24 cellular contexts compared by ENCODE assay signal in the genomic region with DNA sequence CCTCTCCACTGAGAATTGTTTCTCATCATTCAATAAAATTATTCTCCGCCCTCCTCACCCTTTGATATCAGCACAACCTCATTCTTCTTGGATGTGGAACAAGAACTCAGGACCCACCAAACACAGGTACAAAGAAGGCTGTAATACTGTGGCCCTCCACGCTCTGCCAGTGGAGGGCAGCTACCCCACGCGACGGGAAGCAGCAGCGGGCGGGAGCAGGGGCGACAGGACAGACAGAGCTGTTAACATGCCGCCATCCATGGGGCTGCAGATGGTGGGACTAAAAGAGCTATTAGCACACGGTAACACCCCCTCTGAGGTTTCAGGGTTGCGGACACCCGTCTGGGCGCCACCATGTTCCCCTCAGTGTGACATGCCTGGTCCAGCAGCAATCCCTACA. TPM values are rescaled to one million over a fixed set of nuclear protein-coding genes. Genes with fewer than 3 reads are reported as not detected.
DNase-seq lines count a peak whose midpoint lies in the region; ATAC-seq, FAIRE-seq and TF ChIP-seq lines count a peak whose summit lies in the region.
"Had no signal": no experiment of that assay in that cellular context is flagged by ENCODE, and none has a peak within 500 bp of the region (broad histone marks: within the 10 kb centered on the region; RNA-seq: fewer than 3 reads in every experiment).

No MANE protein-coding gene starts in this region.

- H3K4me1 ChIP-seq in CD4-positive, CD25-positive, alpha-beta regulatory T cell (ENCODE audit: control insufficient read depth, insufficient read depth, low read length, poor library complexity, severe bottlenecking): no peaks in the 10 kb centered on the region
- H3K4me1 ChIP-seq: BLaER1 had no signal

- peaks cover 39% of the 10 kb centered on the region for H3K36me3 ChIP-seq in CD4-positive, CD25-positive, alpha-beta regulatory T cell (ENCODE audit: control insufficient read depth, insufficient read depth, low read length)
- H3K36me3 ChIP-seq: HAP-1 had no signal

- peaks cover 11 to 20% (median 15%) of the 10 kb centered on the region in 4 donors for H3K4me1 Mint-ChIP-seq in CD4-positive, CD25-positive, alpha-beta regulatory T cell
- no peaks in the 10 kb centered on the region for H3K4me1 Mint-ChIP-seq in activated B cell treated with CpG ODN at 0.5 μM for 24 hours
- peaks cover 3 to 13% (median 7%) of the 10 kb centered on the region in 4 donors for H3K4me1 Mint-ChIP-seq in naive thymus-derived CD8-positive, alpha-beta T cell
- no peaks in the 10 kb centered on the region for H3K4me1 Mint-ChIP-seq in progenitor cell of endocrine pancreas (ENCODE audit: low read depth)

- H3K27ac ChIP-seq in CD4-positive, CD25-positive, alpha-beta regulatory T cell (ENCODE audit: insufficient read depth, low read length, poor library complexity, severe bottlenecking): no peak overlapping the region
- H3K27ac ChIP-seq: BLaER1, KMS-11, RWPE1 had no signal

- H3K9me3 Mint-ChIP-seq in CD4-positive, CD25-positive, alpha-beta regulatory T cell: no peaks in the 10 kb centered on the region
- H3K9me3 Mint-ChIP-seq in activated B cell treated with CpG ODN at 0.5 μM for 24 hours (no peaks in the 10 kb centered on the region), progenitor cell of endocrine pancreas (ENCODE audit: low read depth) (no peaks in the 10 kb centered on the region)
- no peaks in the 10 kb centered on the region for H3K9me3 Mint-ChIP-seq in naive thymus-derived CD8-positive, alpha-beta T cell
- H3K9me3 Mint-ChIP-seq: CD4-positive, alpha-beta memory T cell had no signal

- DNase-seq in CD4-positive, CD25-positive, alpha-beta regulatory T cell: no peak
- DNase-seq in GM12891 (ENCODE audit: insufficient read length, low spot score) (no peak), activated B cell treated with CpG ODN at 0.5 μM for 24 hours (no peak), progenitor cell of endocrine pancreas (ENCODE audit: low spot score, unreplicated experiment) (no peak), KG1 (lab: John Stamatoyannopoulos, UW) (no peak), HT-29 (ENCODE audit: low spot score) (no peak)
- no peak for DNase-seq in naive thymus-derived CD8-positive, alpha-beta T cell
- DNase-seq: CD4-positive, alpha-beta memory T cell; DND-41; NCI-H1092 treated with DMSO at 0.1 percent for 48 hours; NCI-H1436 treated with DMSO at 0.1 percent for 48 hours; NCI-H2029; NCI-H226; NCI-H524; NCI-H774; NK-92 treated with Interleukin-12 subunit alpha and Interleukin-12 subunit beta, amount 100 ng/mL, for 24 hours; SIG-M5; SK-N-SH had no signal

- H3K4me3 Mint-ChIP-seq in CD4-positive, CD25-positive, alpha-beta regulatory T cell: no peak overlapping the region
- no peak overlapping the region for H3K4me3 Mint-ChIP-seq in activated B cell treated with CpG ODN at 0.5 μM for 24 hours
- H3K4me3 Mint-ChIP-seq in naive thymus-derived CD8-positive, alpha-beta T cell: no peak overlapping the region
- no peak overlapping the region for H3K4me3 Mint-ChIP-seq in progenitor cell of endocrine pancreas (ENCODE audit: low read depth)
- H3K4me3 Mint-ChIP-seq: CD4-positive, alpha-beta memory T cell had no signal

- TF ChIP-seq POLR2A in GM12891 (IDR thresholded peaks at IDR 0.05; ENCODE audit: low read depth, low read length): no peak

- H3K9me3 ChIP-seq in CD4-positive, CD25-positive, alpha-beta regulatory T cell (ENCODE audit: control insufficient read depth in 2 of 2, low read length in 2 of 2): no peaks in the 10 kb centered on the region
- H3K9me3 ChIP-seq: BLaER1, HAP-1, SK-N-SH had no signal

- TF ChIP-seq CTCF in activated B cell treated with CpG ODN at 0.5 μM for 24 hours (IDR thresholded peaks at IDR 0.05) (no peak), progenitor cell of endocrine pancreas (IDR thresholded peaks at IDR 0.05; ENCODE audit: unreplicated experiment) (no peak)

- FAIRE-seq in GM12891 (lab: Jason Lieb, UNC): no peak
- FAIRE-seq: GM12892, HTR-8/SVneo had no signal

- POLR2A ChIA-PET in activated B cell treated with CpG ODN at 0.5 μM for 24 hours (lab: Charles Lee): no interaction called here
- POLR2A ChIA-PET in naive thymus-derived CD8-positive, alpha-beta T cell (lab: Charles Lee): no interaction called here

- no peak for ATAC-seq in CD4-positive, CD25-positive, alpha-beta regulatory T cell (ENCODE audit: low read depth in 2 of 2)
- no peak for ATAC-seq in activated B cell treated with CpG ODN at 0.5 μM for 24 hours (ENCODE audit: low read depth)
- no peak for ATAC-seq in naive thymus-derived CD8-positive, alpha-beta T cell

- CTCF ChIA-PET in activated B cell treated with CpG ODN at 0.5 μM for 24 hours (lab: Charles Lee): interaction anchor here (3.1 kb wide), 1 partner anchor 21 kb away, joined by 9 read pairs; no protein-coding TSS in a partner anchor

- H3K27me3 ChIP-seq in CD4-positive, CD25-positive, alpha-beta regulatory T cell (ENCODE audit: control insufficient read depth, insufficient read depth, low read length): no peaks in the 10 kb centered on the region
- H3K27me3 ChIP-seq: BLaER1 had no signal

- no peak overlapping the region for H3K4me3 ChIP-seq in CD4-positive, CD25-positive, alpha-beta regulatory T cell (ENCODE audit: low read depth, low read length)
- H3K4me3 ChIP-seq: BLaER1, HAP-1 had no signal

- peaks cover 17% of the 10 kb centered on the region for H3K36me3 Mint-ChIP-seq in CD4-positive, CD25-positive, alpha-beta regulatory T cell
- H3K36me3 Mint-ChIP-seq in activated B cell treated with CpG ODN at 0.5 μM for 24 hours (ENCODE audit: low read depth): peaks cover 30% of the 10 kb centered on the region
- H3K36me3 Mint-ChIP-seq in naive thymus-derived CD8-positive, alpha-beta T cell: peaks cover 0 to 53% (median 6%) of the 10 kb centered on the region in 3 donors
- H3K36me3 Mint-ChIP-seq in progenitor cell of endocrine pancreas (ENCODE audit: insufficient read depth): peaks cover 5% of the 10 kb centered on the region

- intact Hi-C loops in activated B cell treated with CpG ODN at 0.5 μM for 24 hours (cut with micrococcal nuclease): no loop called here

- H3K27me3 Mint-ChIP-seq in CD4-positive, CD25-positive, alpha-beta regulatory T cell: no peaks in the 10 kb centered on the region
- H3K27me3 Mint-ChIP-seq in activated B cell treated with CpG ODN at 0.5 μM for 24 hours: no peaks in the 10 kb centered on the region
- no peaks in the 10 kb centered on the region for H3K27me3 Mint-ChIP-seq in naive thymus-derived CD8-positive, alpha-beta T cell
- no peaks in the 10 kb centered on the region for H3K27me3 Mint-ChIP-seq in progenitor cell of endocrine pancreas
- H3K27me3 Mint-ChIP-seq: CD4-positive, alpha-beta memory T cell had no signal

- H3K27ac Mint-ChIP-seq in CD4-positive, CD25-positive, alpha-beta regulatory T cell: peak overlapping the region in 2 of 3 donors; percentile 51 to 87
- peak overlapping the region; percentile 7 for H3K27ac Mint-ChIP-seq in activated B cell treated with CpG ODN at 0.5 μM for 24 hours
- peak overlapping the region in 6 of 10 donors; percentile 40 to 84 (median 56) for H3K27ac Mint-ChIP-seq in naive thymus-derived CD8-positive, alpha-beta T cell
- H3K27ac Mint-ChIP-seq in progenitor cell of endocrine pancreas: no peak overlapping the region

TF ChIP-seq in GM12891, 5 proteins besides CTCF, POLR2A, EP300 and RAD21:
- TF ChIP-seq SPI1 (IDR thresholded peaks at IDR 0.05; ENCODE audit: low read depth, low read length) (no peak), POLR2AphosphoS5 (IDR thresholded peaks at IDR 0.05; ENCODE audit: low read depth, low read length) (peak; percentile 38; the same call in 1 of the 2 replicates), TAF1 (IDR thresholded peaks at IDR 0.05; ENCODE audit: low read depth, low read length) (no peak), POU2F2 (IDR thresholded peaks at IDR 0.05; ENCODE audit: low read depth, low read length) (no peak)

RNA-seq across cellular contexts. Expression of gene EMC4, which starts 37.5 kb away (rescaled TPM):
- 70.0 TPM for total RNA-seq in CD4-positive, CD25-positive, alpha-beta regulatory T cell
- 100 to 1,000 TPM; 172 to 199 (median 188) TPM for polyA plus RNA-seq in CD4-positive, CD25-positive, alpha-beta regulatory T cell
- 67.5 TPM for polyA plus RNA-seq in GM12891 (2012; ENCODE audit: low read depth, missing spikeins)
- total RNA-seq in activated B cell treated with CpG ODN at 0.5 μM for 24 hours (63.5 and 71.9 TPM in 2 replicates), progenitor cell of endocrine pancreas (97.8 and 101 TPM in 2 replicates)
- 10 to 100 TPM; 79.9 to 83.2 TPM for total RNA-seq in naive thymus-derived CD8-positive, alpha-beta T cell
- 100 to 1,000 TPM; 171 to 182 (median 173) TPM for polyA plus RNA-seq in naive thymus-derived CD8-positive, alpha-beta T cell
- 305 and 312 TPM in 2 replicates for total RNA-seq in HT-29 (2014; rRNA removed; shearing (Covaris generic))

RNA-seq across cellular contexts. Expression of gene KATNBL1, which starts 52.5 kb away (rescaled TPM):
- 25.3 TPM for total RNA-seq in CD4-positive, CD25-positive, alpha-beta regulatory T cell
- polyA plus RNA-seq in CD4-positive, CD25-positive, alpha-beta regulatory T cell: 10 to 100 TPM; 25.4 to 36.3 (median 28.2) TPM
- 18.2 TPM for polyA plus RNA-seq in GM12891 (2012; ENCODE audit: low read depth, missing spikeins)
- total RNA-seq in activated B cell treated with CpG ODN at 0.5 μM for 24 hours (46.2 and 53.3 TPM in 2 replicates), progenitor cell of endocrine pancreas (63.0 and 71.4 TPM in 2 replicates)
- 10 to 100 TPM; 33.8 to 38.8 TPM for total RNA-seq in naive thymus-derived CD8-positive, alpha-beta T cell
- 10 to 100 TPM; 24.6 to 38.7 (median 34.3) TPM for polyA plus RNA-seq in naive thymus-derived CD8-positive, alpha-beta T cell
- 8.1 and 13.4 TPM in 2 replicates for total RNA-seq in HT-29 (2014; rRNA removed; shearing (Covaris generic))
